Comparison of ENCODE assay signal across 1 cellular context in genomic region chr2:120134263-120134662, GRCh38.
TF ChIP-seq lines count a peak whose summit lies in the region.

No MANE protein-coding gene starts in this region.

TF ChIP-seq in IMR-90, 13 proteins besides CTCF, POLR2A, EP300 and RAD21:
- peak; percentile 33; the same call in 1 of the 2 replicates for TF ChIP-seq CEBPB (IDR thresholded peaks at IDR 0.05; ENCODE audit: low read depth, low read length)
- TF ChIP-seq MAFK (IDR thresholded peaks at IDR 0.05; ENCODE audit: low read depth, low read length) = peak; percentile 85
- TF ChIP-seq SMC3 (IDR thresholded peaks at IDR 0.05; ENCODE audit: low read depth, low read length) = 0 out of 2 replicates have a peak, but pooled peaks have one; percentile 13
- peak; percentile 72 for TF ChIP-seq BHLHE40 (IDR thresholded peaks at IDR 0.05; ENCODE audit: low read depth, low read length)
- TF ChIP-seq NFE2L2 (IDR thresholded peaks at IDR 0.05; ENCODE audit: low read depth, low read length) = peak; percentile 75
- TF ChIP-seq USF2 (IDR thresholded peaks at IDR 0.05; ENCODE audit: low read depth, low read length) = no peak
- TF ChIP-seq RFX5 (IDR thresholded peaks at IDR 0.05; ENCODE audit: low read depth, low read length) = no peak
- TF ChIP-seq MAZ (IDR thresholded peaks at IDR 0.05; ENCODE audit: borderline replicate concordance, low read depth, low read length) = no peak
- peak; percentile 86 for TF ChIP-seq FOS (IDR thresholded peaks at IDR 0.05; ENCODE audit: low read depth, low read length)
- TF ChIP-seq RCOR1 (IDR thresholded peaks at IDR 0.05; ENCODE audit: insufficient replicate concordance, low read length) = peak; percentile 58
- no peak for TF ChIP-seq CHD1 (IDR thresholded peaks at IDR 0.05; ENCODE audit: low read depth, low read length)
- TF ChIP-seq MXI1 (IDR thresholded peaks at IDR 0.05; ENCODE audit: borderline replicate concordance, low read depth, low read length) = no peak
- TF ChIP-seq ELK1 (IDR thresholded peaks at IDR 0.05; ENCODE audit: borderline replicate concordance, low read depth, low read length) = no peak
TF ChIP-seq in IMR-90: peak in this region for 7.
